8 cellular contexts compared by ENCODE assay signal in the genomic region with DNA sequence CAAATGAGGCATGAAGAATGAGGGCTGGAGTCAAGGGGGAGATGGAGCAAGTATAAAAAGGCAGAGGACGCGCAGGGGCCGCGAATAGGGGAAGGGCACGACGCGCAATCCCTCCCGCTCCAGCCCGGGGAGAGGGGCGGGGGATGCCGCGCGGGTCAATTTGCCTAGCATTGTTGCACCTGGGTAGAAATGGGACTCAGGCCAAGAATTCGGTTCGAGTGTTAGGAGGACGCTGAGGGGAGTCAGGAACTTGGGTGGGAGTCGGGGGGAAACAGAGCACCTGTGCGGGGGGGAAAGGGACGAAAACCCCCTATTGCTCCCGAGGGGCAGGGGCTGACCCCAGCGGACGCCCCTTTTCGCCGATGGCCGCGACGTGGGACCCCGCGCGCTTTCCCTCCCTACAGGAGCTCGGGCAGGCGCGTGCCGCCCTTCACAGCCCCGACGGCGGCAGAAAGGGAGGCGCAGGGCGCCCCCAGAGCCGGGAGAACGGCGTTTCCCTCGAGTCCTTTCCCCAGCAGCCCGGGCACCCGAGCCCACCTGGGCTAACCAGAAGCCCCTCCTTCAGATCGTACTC. TPM values are rescaled to one million over a fixed set of nuclear protein-coding genes. Genes with fewer than 3 reads are reported as not detected.
DNase-seq lines count a peak whose midpoint lies in the region; ATAC-seq, FAIRE-seq and TF ChIP-seq lines count a peak whose summit lies in the region.

No MANE protein-coding gene starts in this region.

- H3K27ac ChIP-seq in pancreas: peak overlapping the region; percentile 89 to 98 (median 95)

- ATAC-seq in HG02852 (IDR thresholded peaks at IDR 0.05; ENCODE audit: unreplicated experiment) (peak; percentile 9), pancreas (peak; percentile 50 to 62 (median 59))

- H3K27me3 ChIP-seq in pancreas: no peaks in the 10 kb centered on the region

- DNase-seq in NCI-H510A (lab: John Stamatoyannopoulos, UW) (peak; percentile 52), head of caudate nucleus (peak in 38 of 42 donors; percentile 7 to 69 (median 36)), pancreas (peak; percentile 77 to 90 (median 81)), AG08395 (ENCODE audit: low spot score) (no peak), OCI-M2 (lab: John Stamatoyannopoulos, UW; ENCODE audit: unreplicated experiment) (no peak)
- peak; percentile 11 for DNase-seq in activated T-helper 9 cell treated with anti-CD3 and anti-CD28 coated beads, Interleukin-2, amount 50 U/mL, for 16 hours (ENCODE audit: low read depth)

- no peaks in the 10 kb centered on the region for H3K36me3 ChIP-seq in pancreas

- intact Hi-C loops in head of caudate nucleus (cut with DNase I) (loop anchor here (2.0 to 5.0 kb wide), 2 partner anchors 50 to 106 kb away; partner anchors contain the start of gene ZNF638), pancreas (cut with DNase I) (no loop called here)

- peak; percentile 27; the same call in 1 of the 2 replicates for TF ChIP-seq CTCF in GM12875 (IDR thresholded peaks at IDR 0.05; ENCODE audit: borderline replicate concordance, insufficient read depth, low read depth, low read length)
- TF ChIP-seq CTCF in pancreas (IDR thresholded peaks at IDR 0.05): no peak

- no peaks in the 10 kb centered on the region for H3K9me3 ChIP-seq in pancreas

- no peaks in the 10 kb centered on the region for H3K4me1 ChIP-seq in pancreas

- FAIRE-seq in pancreas (lab: Jason Lieb, UNC): no peak

- H3K4me3 ChIP-seq in GM12875 (ENCODE audit: low read depth, low read length): peak overlapping the region; percentile 68
- H3K4me3 ChIP-seq in pancreas: peak overlapping the region; percentile 85 to 92 (median 89)

- 0% methylated on average over 39 to 46 of the region's 46 CpGs for WGBS in pancreas, 2 donors

RNA-seq across cellular contexts. Expression of gene PAIP2B, which starts 0.4 kb away (rescaled TPM):
- 10 to 100 TPM; 30.4 to 67.4 (median 51.1) TPM for total RNA-seq in pancreas
- 10 to 100 TPM in 1 of 2 donors, 1 to 10 TPM in 1; 9.0 to 12.9 TPM for polyA plus RNA-seq in pancreas

Comparison
In these comparisons a context has a peak if more than half of its experiments do, and no peak if none do; other contexts are left out.
1. DNase-seq: peak in NCI-H510A (single experiment), activated T-helper 9 cell treated with anti-CD3 and anti-CD28 coated beads, Interleukin-2, amount 50 U/mL, for 16 hours (single experiment), head of caudate nucleus (38 of 42) and pancreas (6 of 6); none in AG08395 (single experiment) and OCI-M2 (single experiment).